ENCODE assay signal across 3 cellular contexts in genomic region chr16:82313754-82314153, GRCh38.
"Had no signal": no experiment of that assay in that cellular context is flagged by ENCODE, and none has a peak within 500 bp of the region (broad histone marks: within the 10 kb centered on the region; RNA-seq: fewer than 3 reads in every experiment).

No MANE protein-coding gene starts in this region.

- ATAC-seq: GM12878 had no signal

- DNase-seq: GDM1, GF-D8 had no signal

- H3K4me3 ChIP-seq: GM12878 had no signal
